ENCODE assay signal across 17 cellular contexts in genomic region chr14:60720391-60720790, GRCh38. TPM values are rescaled to one million over a fixed set of nuclear protein-coding genes. Genes with fewer than 3 reads are reported as not detected.
DNase-seq lines count a peak whose midpoint lies in the region; ATAC-seq and TF ChIP-seq lines count a peak whose summit lies in the region.
"Had no signal": no experiment of that assay in that cellular context is flagged by ENCODE, and none has a peak within 500 bp of the region (broad histone marks: within the 10 kb centered on the region; RNA-seq: fewer than 3 reads in every experiment).

No MANE protein-coding gene starts in this region.

- H3K27ac Mint-ChIP-seq in activated naive CD4-positive, alpha-beta T cell treated with anti-CD3 and anti-CD28 coated beads, Interleukin-2, amount 50 U/mL, for 24 hours: no peak overlapping the region
- no peak overlapping the region for H3K27ac Mint-ChIP-seq in activated naive CD4-positive, alpha-beta T cell treated with anti-CD3 and anti-CD28 coated beads, Interleukin-2, amount 10 ng/mL, durations not matched to agents 7 days and 5 days
- no peak overlapping the region for H3K27ac Mint-ChIP-seq in immature natural killer cell
- H3K27ac Mint-ChIP-seq in stimulated activated effector memory CD8-positive, alpha-beta T cell treated with anti-CD3 and anti-CD28 coated beads, Interleukin-12 subunit alpha, Interleukin-12 subunit beta, amount 100 ng/mL, for 72 hours: no peak overlapping the region
- H3K27ac Mint-ChIP-seq: activated CD8-positive, alpha-beta T cell treated with anti-CD3 and anti-CD28 coated beads for 36 hours had no signal

- CTCF ChIA-PET in activated naive CD4-positive, alpha-beta T cell treated with anti-CD3 and anti-CD28 coated beads, Interleukin-2, amount 10 ng/mL, durations not matched to agents 7 days and 5 days (lab: Charles Lee): interaction anchor here (1.2 kb wide), 1 partner anchor 8 kb away, joined by 3 read pairs; no protein-coding TSS in a partner anchor

- H3K4me3 ChIP-seq in adipocyte (ENCODE audit: low read length): peak overlapping the region; percentile 89

- H3K36me3 Mint-ChIP-seq in activated naive CD4-positive, alpha-beta T cell treated with anti-CD3 and anti-CD28 coated beads, Interleukin-2, amount 50 U/mL, for 24 hours: no peaks in the 10 kb centered on the region
- H3K36me3 Mint-ChIP-seq in activated naive CD4-positive, alpha-beta T cell treated with anti-CD3 and anti-CD28 coated beads, Interleukin-2, amount 10 ng/mL, durations not matched to agents 7 days and 5 days: peaks cover 2% of the 10 kb centered on the region
- no peaks in the 10 kb centered on the region for H3K36me3 Mint-ChIP-seq in immature natural killer cell
- no peaks in the 10 kb centered on the region for H3K36me3 Mint-ChIP-seq in stimulated activated effector memory CD8-positive, alpha-beta T cell treated with anti-CD3 and anti-CD28 coated beads, Interleukin-12 subunit alpha, Interleukin-12 subunit beta, amount 100 ng/mL, for 72 hours

- H3K9me3 ChIP-seq in adipocyte (ENCODE audit: control insufficient read depth, low read length): no peaks in the 10 kb centered on the region
- H3K9me3 ChIP-seq: tibial artery had no signal

- H3K4me3 Mint-ChIP-seq in activated naive CD4-positive, alpha-beta T cell treated with anti-CD3 and anti-CD28 coated beads, Interleukin-2, amount 50 U/mL, for 24 hours: peak overlapping the region; percentile 66
- no peak overlapping the region for H3K4me3 Mint-ChIP-seq in activated naive CD4-positive, alpha-beta T cell treated with anti-CD3 and anti-CD28 coated beads, Interleukin-2, amount 10 ng/mL, durations not matched to agents 7 days and 5 days
- peak overlapping the region; percentile 12 to 59 (median 43) for H3K4me3 Mint-ChIP-seq in immature natural killer cell
- peak overlapping the region; percentile 81 for H3K4me3 Mint-ChIP-seq in stimulated activated effector memory CD8-positive, alpha-beta T cell treated with anti-CD3 and anti-CD28 coated beads, Interleukin-12 subunit alpha, Interleukin-12 subunit beta, amount 100 ng/mL, for 72 hours

- peaks cover 14% of the 10 kb centered on the region for H3K4me1 ChIP-seq in adipocyte (ENCODE audit: control insufficient read depth, insufficient read depth, low read length)

- ATAC-seq in stimulated activated effector memory CD8-positive, alpha-beta T cell treated with anti-CD3 and anti-CD28 coated beads, Interleukin-12 subunit alpha, Interleukin-12 subunit beta, amount 100 ng/mL, for 72 hours: no peak
- ATAC-seq: activated CD8-positive, alpha-beta T cell treated with anti-CD3 and anti-CD28 coated beads for 36 hours; left ventricle myocardium superior had no signal

- no peaks in the 10 kb centered on the region for H3K9me3 Mint-ChIP-seq in activated naive CD4-positive, alpha-beta T cell treated with anti-CD3 and anti-CD28 coated beads, Interleukin-2, amount 50 U/mL, for 24 hours
- no peaks in the 10 kb centered on the region for H3K9me3 Mint-ChIP-seq in activated naive CD4-positive, alpha-beta T cell treated with anti-CD3 and anti-CD28 coated beads, Interleukin-2, amount 10 ng/mL, durations not matched to agents 7 days and 5 days
- no peaks in the 10 kb centered on the region for H3K9me3 Mint-ChIP-seq in immature natural killer cell
- H3K9me3 Mint-ChIP-seq in stimulated activated effector memory CD8-positive, alpha-beta T cell treated with anti-CD3 and anti-CD28 coated beads, Interleukin-12 subunit alpha, Interleukin-12 subunit beta, amount 100 ng/mL, for 72 hours: no peaks in the 10 kb centered on the region
- H3K9me3 Mint-ChIP-seq: activated CD8-positive, alpha-beta T cell treated with anti-CD3 and anti-CD28 coated beads for 36 hours had no signal

- H3K27me3 ChIP-seq in adipocyte (replicated peaks; ENCODE audit: control insufficient read depth, insufficient read depth, low read length): no peaks in the 10 kb centered on the region
- H3K27me3 ChIP-seq: tibial artery had no signal

- peaks cover 18% of the 10 kb centered on the region for H3K4me1 Mint-ChIP-seq in activated naive CD4-positive, alpha-beta T cell treated with anti-CD3 and anti-CD28 coated beads, Interleukin-2, amount 50 U/mL, for 24 hours
- H3K4me1 Mint-ChIP-seq in activated naive CD4-positive, alpha-beta T cell treated with anti-CD3 and anti-CD28 coated beads, Interleukin-2, amount 10 ng/mL, durations not matched to agents 7 days and 5 days: peaks cover 22% of the 10 kb centered on the region
- peaks cover 21 to 33% of the 10 kb centered on the region in 2 donors for H3K4me1 Mint-ChIP-seq in immature natural killer cell
- H3K4me1 Mint-ChIP-seq in stimulated activated effector memory CD8-positive, alpha-beta T cell treated with anti-CD3 and anti-CD28 coated beads, Interleukin-12 subunit alpha, Interleukin-12 subunit beta, amount 100 ng/mL, for 72 hours: peaks cover 21% of the 10 kb centered on the region

- DNase-seq in activated naive CD4-positive, alpha-beta T cell treated with anti-CD3 and anti-CD28 coated beads, Interleukin-2, amount 10 ng/mL, durations not matched to agents 7 days and 5 days: no peak
- no peak for DNase-seq in adipocyte (ENCODE audit: low read depth)
- DNase-seq in immature natural killer cell: no peak
- no peak for DNase-seq in stimulated activated effector memory CD8-positive, alpha-beta T cell treated with anti-CD3 and anti-CD28 coated beads, Interleukin-12 subunit alpha, Interleukin-12 subunit beta, amount 100 ng/mL, for 72 hours (ENCODE audit: low spot score in 2 of 2)
- DNase-seq in NCI-H1436 treated with DMSO at 0.1 percent for 48 hours (lab: John Stamatoyannopoulos, UW): no peak
- no peak for DNase-seq in GM20000 (ENCODE audit: low spot score)
- no peak for DNase-seq in superior temporal gyrus (ENCODE audit: extremely low spot score)
- DNase-seq: activated CD8-positive, alpha-beta T cell treated with anti-CD3 and anti-CD28 coated beads for 36 hours; activated effector memory CD4-positive, alpha-beta T cell treated with anti-CD3 and anti-CD28 coated beads, Interleukin-2, amount 50 U/mL, for 16 hours; cerebellar nuclear complex; hippocampal formation; left ventricle myocardium superior; NCI-H2081 treated with DMSO at 0.1 percent for 48 hours; SHP77 treated with DMSO at 0.1 percent for 48 hours; stimulated activated CD4-positive, alpha-beta T cell treated with anti-CD3 and anti-CD28 coated beads, Interleukin-15, amount 100 ng/mL, for 24 hours; tibial artery had no signal

- TF ChIP-seq CTCF in GM20000 (IDR thresholded peaks at IDR 0.05; ENCODE audit: extremely low read depth, missing control alignments): no peak

- H3K27me3 Mint-ChIP-seq in activated naive CD4-positive, alpha-beta T cell treated with anti-CD3 and anti-CD28 coated beads, Interleukin-2, amount 50 U/mL, for 24 hours: peaks cover 41% of the 10 kb centered on the region
- H3K27me3 Mint-ChIP-seq in activated naive CD4-positive, alpha-beta T cell treated with anti-CD3 and anti-CD28 coated beads, Interleukin-2, amount 10 ng/mL, durations not matched to agents 7 days and 5 days: peaks cover 73% of the 10 kb centered on the region
- H3K27me3 Mint-ChIP-seq in immature natural killer cell (ENCODE audit: low read depth in 3 of 3): peaks cover 17 to 39% (median 27%) of the 10 kb centered on the region in 3 donors

- peaks cover 14% of the 10 kb centered on the region for H3K36me3 ChIP-seq in adipocyte (ENCODE audit: control insufficient read depth, insufficient read depth, low read length, severe bottlenecking)
- H3K36me3 ChIP-seq: tibial artery had no signal

- peak overlapping the region; percentile 46 for H3K9ac ChIP-seq in adipocyte (ENCODE audit: low read length)

RNA-seq across cellular contexts. Expression of gene SIX4, which starts 3.8 kb away (rescaled TPM):
- polyA plus RNA-seq in immature natural killer cell: not detected

RNA-seq across cellular contexts. Expression of gene MNAT1, which starts 14.2 kb away (rescaled TPM):
- 10 to 100 TPM; 18.7 to 30.8 (median 27.7) TPM for polyA plus RNA-seq in immature natural killer cell
